9 cellular contexts compared by ENCODE assay signal in genomic region chr7:142795339-142795863, GRCh38.
A peak's percentile ranks its signal among the peaks of the same experiment; 100 is the strongest.
DNase-seq lines count a peak whose midpoint lies in the region; ATAC-seq, FAIRE-seq and TF ChIP-seq lines count a peak whose summit lies in the region.
"Had no signal": no experiment of that assay in that cellular context is flagged by ENCODE, and none has a peak within 500 bp of the region (broad histone marks: within the 10 kb centered on the region; RNA-seq: fewer than 3 reads in every experiment).

No MANE protein-coding gene starts in this region.

- ATAC-seq in HG03439 (IDR thresholded peaks at IDR 0.05; ENCODE audit: unreplicated experiment) (no peak), HG03460 (IDR thresholded peaks at IDR 0.05; ENCODE audit: unreplicated experiment) (no peak)

- H3K4me3 ChIP-seq in HUES6 (ENCODE audit: low read depth, low read length) (peak overlapping the region; percentile 75), brain microvascular endothelial cell (ENCODE audit: low read depth, low read length) (no peak overlapping the region)

- no peak for FAIRE-seq in HTR-8/SVneo (lab: Jason Lieb, UNC)

- H3K36me3 ChIP-seq in HUES6 (ENCODE audit: control insufficient read depth, insufficient read depth, low read length) (no peaks in the 10 kb centered on the region), brain microvascular endothelial cell (replicated peaks) (no peaks in the 10 kb centered on the region)

- H3K27me3 ChIP-seq in HUES6 (ENCODE audit: control insufficient read depth, insufficient read depth, low read length) (peaks cover 90% of the 10 kb centered on the region), brain microvascular endothelial cell (replicated peaks) (no peaks in the 10 kb centered on the region)

- no peak overlapping the region for H3K27ac ChIP-seq in HUES6 (ENCODE audit: low read depth, low read length)
- no peak overlapping the region for H3K27ac ChIP-seq in brain microvascular endothelial cell

- DNase-seq in activated CD4-positive, alpha-beta T cell treated with anti-CD3 and anti-CD28 coated beads for 4 hours: peak; percentile 68 to 78
- peak; percentile 68 for DNase-seq in central memory CD4-positive, alpha-beta T cell
- DNase-seq in stimulated activated CD4-positive, alpha-beta T cell treated with anti-CD3 and anti-CD28 coated beads, Interleukin-2, amount 100 ng/mL, for 24 hours: peak; percentile 60 to 67
- no peak for DNase-seq in HTR-8/SVneo (ENCODE audit: insufficient read length, low spot score)
- DNase-seq in brain microvascular endothelial cell: no peak
- DNase-seq: NCI-H226 had no signal

- no peak overlapping the region for H3K9ac ChIP-seq in HUES6 (ENCODE audit: low read length)

- in situ Hi-C loops in brain microvascular endothelial cell (cut with HindIII; ENCODE audit: low pct_ligation_motif_present, low sequenced_read_pairs): no loop called here

- H3K9me3 ChIP-seq in HUES6 (ENCODE audit: control insufficient read depth, insufficient read depth, low read depth, low read length): no peaks in the 10 kb centered on the region

- peaks cover 38% of the 10 kb centered on the region for H3K4me1 ChIP-seq in HUES6 (ENCODE audit: control insufficient read depth, insufficient read depth, low read length)

- no peak for TF ChIP-seq CTCF in brain microvascular endothelial cell (IDR thresholded peaks at IDR 0.05; ENCODE audit: low read depth, low read length, missing control alignments)

Comparison
In these comparisons a context has a peak if more than half of its experiments do, and no peak if none do; other contexts are left out.
1. DNase-seq: peak in activated CD4-positive, alpha-beta T cell treated with anti-CD3 and anti-CD28 coated beads for 4 hours (2 of 2), central memory CD4-positive, alpha-beta T cell (single experiment) and stimulated activated CD4-positive, alpha-beta T cell treated with anti-CD3 and anti-CD28 coated beads, Interleukin-2, amount 100 ng/mL, for 24 hours (2 of 2); none in HTR-8/SVneo (single experiment) and brain microvascular endothelial cell (single experiment).